Comparison of ENCODE assay signal across 18 cellular contexts in genomic region chr7:84454174-84454959, GRCh38.
A peak's percentile ranks its signal among the peaks of the same experiment; 100 is the strongest.
DNase-seq lines count a peak whose midpoint lies in the region; ATAC-seq, FAIRE-seq and TF ChIP-seq lines count a peak whose summit lies in the region.
"Had no signal": no experiment of that assay in that cellular context is flagged by ENCODE, and none has a peak within 500 bp of the region (broad histone marks: within the 10 kb centered on the region; RNA-seq: fewer than 3 reads in every experiment).

No MANE protein-coding gene starts in this region.

- no peaks in the 10 kb centered on the region for H3K9me3 Mint-ChIP-seq in activated CD8-positive, alpha-beta T cell treated with anti-CD3 and anti-CD28 coated beads for 36 hours
- H3K9me3 Mint-ChIP-seq in activated CD8-positive, alpha-beta T cell treated with anti-CD3 and anti-CD28 coated beads, Interleukin-2, amount 10 ng/mL, durations not matched to agents 7 days and 5 days (ENCODE audit: insufficient read depth), result no peaks in the 10 kb centered on the region
- H3K9me3 Mint-ChIP-seq: activated CD4-positive, alpha-beta T cell treated with anti-CD3 and anti-CD28 coated beads, Interleukin-2, amount 10 ng/mL, durations not matched to agents 7 days and 5 days had no signal

- no peaks in the 10 kb centered on the region for H3K4me1 Mint-ChIP-seq in activated CD8-positive, alpha-beta T cell treated with anti-CD3 and anti-CD28 coated beads for 36 hours (ENCODE audit: low read depth)
- no peaks in the 10 kb centered on the region for H3K4me1 Mint-ChIP-seq in activated CD8-positive, alpha-beta T cell treated with anti-CD3 and anti-CD28 coated beads, Interleukin-2, amount 10 ng/mL, durations not matched to agents 7 days and 5 days (ENCODE audit: low read depth)
- H3K4me1 Mint-ChIP-seq: activated CD4-positive, alpha-beta T cell treated with anti-CD3 and anti-CD28 coated beads, Interleukin-2, amount 10 ng/mL, durations not matched to agents 7 days and 5 days; stimulated activated memory B cell treated with anti-CD40 and anti-IgM and Interleukin-4, amounts not matched to agents 10 μg/mL and 1 μg/mL and 100 μg/mL, for 72 hours had no signal

- peak; percentile 27 for TF ChIP-seq CTCF in activated CD8-positive, alpha-beta T cell treated with anti-CD3 and anti-CD28 coated beads for 36 hours (IDR thresholded peaks at IDR 0.05)
- TF ChIP-seq CTCF in fibroblast of pulmonary artery (IDR thresholded peaks at IDR 0.05; ENCODE audit: low read length, missing control alignments), result peak; percentile 17

- no peak overlapping the region for H3K27ac Mint-ChIP-seq in activated CD8-positive, alpha-beta T cell treated with anti-CD3 and anti-CD28 coated beads for 36 hours
- H3K27ac Mint-ChIP-seq in activated CD8-positive, alpha-beta T cell treated with anti-CD3 and anti-CD28 coated beads, Interleukin-2, amount 10 ng/mL, durations not matched to agents 7 days and 5 days, result no peak overlapping the region
- H3K27ac Mint-ChIP-seq: activated CD4-positive, alpha-beta T cell treated with anti-CD3 and anti-CD28 coated beads, Interleukin-2, amount 10 ng/mL, durations not matched to agents 7 days and 5 days; brain; stimulated activated memory B cell treated with anti-CD40 and anti-IgM and Interleukin-4, amounts not matched to agents 10 μg/mL and 1 μg/mL and 100 μg/mL, for 72 hours had no signal

- H3K27me3 Mint-ChIP-seq in activated CD8-positive, alpha-beta T cell treated with anti-CD3 and anti-CD28 coated beads for 36 hours, result no peaks in the 10 kb centered on the region
- no peaks in the 10 kb centered on the region for H3K27me3 Mint-ChIP-seq in activated CD8-positive, alpha-beta T cell treated with anti-CD3 and anti-CD28 coated beads, Interleukin-2, amount 10 ng/mL, durations not matched to agents 7 days and 5 days (ENCODE audit: low read depth)
- H3K27me3 Mint-ChIP-seq: activated CD4-positive, alpha-beta T cell treated with anti-CD3 and anti-CD28 coated beads, Interleukin-2, amount 10 ng/mL, durations not matched to agents 7 days and 5 days; brain; stimulated activated memory B cell treated with anti-CD40 and anti-IgM and Interleukin-4, amounts not matched to agents 10 μg/mL and 1 μg/mL and 100 μg/mL, for 72 hours had no signal

- peak; percentile 80 for FAIRE-seq in RCC 7860 (lab: Jason Lieb, UNC)

- H3K4me3 ChIP-seq in fibroblast of pulmonary artery (replicated peaks; ENCODE audit: low read depth, low read length), result no peak overlapping the region
- H3K4me3 ChIP-seq: SJSA1 had no signal

- H3K4me3 Mint-ChIP-seq in activated CD8-positive, alpha-beta T cell treated with anti-CD3 and anti-CD28 coated beads for 36 hours, result no peak overlapping the region
- no peak overlapping the region for H3K4me3 Mint-ChIP-seq in activated CD8-positive, alpha-beta T cell treated with anti-CD3 and anti-CD28 coated beads, Interleukin-2, amount 10 ng/mL, durations not matched to agents 7 days and 5 days
- H3K4me3 Mint-ChIP-seq: activated CD4-positive, alpha-beta T cell treated with anti-CD3 and anti-CD28 coated beads, Interleukin-2, amount 10 ng/mL, durations not matched to agents 7 days and 5 days; brain; stimulated activated memory B cell treated with anti-CD40 and anti-IgM and Interleukin-4, amounts not matched to agents 10 μg/mL and 1 μg/mL and 100 μg/mL, for 72 hours had no signal

- no peak for ATAC-seq in activated CD8-positive, alpha-beta T cell treated with anti-CD3 and anti-CD28 coated beads for 36 hours
- ATAC-seq in activated CD8-positive, alpha-beta T cell treated with anti-CD3 and anti-CD28 coated beads, Interleukin-2, amount 10 ng/mL, durations not matched to agents 7 days and 5 days, result no peak
- ATAC-seq in HG02852 (IDR thresholded peaks at IDR 0.05; ENCODE audit: unreplicated experiment) (no peak), GM21737 (IDR thresholded peaks at IDR 0.05; ENCODE audit: unreplicated experiment) (no peak), GM18502 (IDR thresholded peaks at IDR 0.05; ENCODE audit: poor library complexity, unreplicated experiment) (no peak)
- ATAC-seq: esophagus mucosa; left cardiac atrium; stimulated activated memory B cell treated with anti-CD40 and anti-IgM and Interleukin-4, amounts not matched to agents 10 μg/mL and 1 μg/mL and 100 μg/mL, for 72 hours had no signal

- no peak for DNase-seq in activated CD8-positive, alpha-beta T cell treated with anti-CD3 and anti-CD28 coated beads for 36 hours
- no peak for DNase-seq in activated CD8-positive, alpha-beta T cell treated with anti-CD3 and anti-CD28 coated beads, Interleukin-2, amount 10 ng/mL, durations not matched to agents 7 days and 5 days
- no peak for DNase-seq in RCC 7860 (ENCODE audit: low spot score)
- DNase-seq in fibroblast of pulmonary artery (ENCODE audit: low read depth), result peak; percentile 24
- DNase-seq in mesenteric fat pad (ENCODE audit: low spot score), result no peak
- DNase-seq: activated CD4-positive, alpha-beta T cell treated with anti-CD3 and anti-CD28 coated beads, Interleukin-2, amount 10 ng/mL, durations not matched to agents 7 days and 5 days; activated naive CD4-positive, alpha-beta T cell treated with anti-CD3 and anti-CD28 coated beads, Interleukin-2, amount 50 U/mL, for 16 hours; KBM-7; left cardiac atrium; T1000; trophoblast cell had no signal

- intact Hi-C loops in activated CD8-positive, alpha-beta T cell treated with anti-CD3 and anti-CD28 coated beads for 36 hours (cut with micrococcal nuclease), result no loop called here

- POLR2A ChIA-PET in activated CD8-positive, alpha-beta T cell treated with anti-CD3 and anti-CD28 coated beads for 36 hours (lab: Charles Lee), result no interaction called here
- POLR2A ChIA-PET in activated CD8-positive, alpha-beta T cell treated with anti-CD3 and anti-CD28 coated beads, Interleukin-2, amount 10 ng/mL, durations not matched to agents 7 days and 5 days (lab: Charles Lee), result no interaction called here

- no peaks in the 10 kb centered on the region for H3K36me3 Mint-ChIP-seq in activated CD8-positive, alpha-beta T cell treated with anti-CD3 and anti-CD28 coated beads for 36 hours (ENCODE audit: low read depth)
- no peaks in the 10 kb centered on the region for H3K36me3 Mint-ChIP-seq in activated CD8-positive, alpha-beta T cell treated with anti-CD3 and anti-CD28 coated beads, Interleukin-2, amount 10 ng/mL, durations not matched to agents 7 days and 5 days (ENCODE audit: low read depth)
- H3K36me3 Mint-ChIP-seq: stimulated activated memory B cell treated with anti-CD40 and anti-IgM and Interleukin-4, amounts not matched to agents 10 μg/mL and 1 μg/mL and 100 μg/mL, for 72 hours had no signal

- CTCF ChIA-PET in activated CD8-positive, alpha-beta T cell treated with anti-CD3 and anti-CD28 coated beads for 36 hours (lab: Charles Lee), result interaction anchor here (0.7 to 1.0 kb wide), 2 partner anchors 7 to 477 kb away, joined by 3 read pairs; no protein-coding TSS in a partner anchor
- CTCF ChIA-PET in activated CD8-positive, alpha-beta T cell treated with anti-CD3 and anti-CD28 coated beads, Interleukin-2, amount 10 ng/mL, durations not matched to agents 7 days and 5 days (lab: Charles Lee), result interaction anchor here (1.0 kb wide), 1 partner anchor 518 kb away, joined by 3 read pairs; no protein-coding TSS in a partner anchor
